Comparison of ENCODE assay signal across 13 cellular contexts in the genomic region with DNA sequence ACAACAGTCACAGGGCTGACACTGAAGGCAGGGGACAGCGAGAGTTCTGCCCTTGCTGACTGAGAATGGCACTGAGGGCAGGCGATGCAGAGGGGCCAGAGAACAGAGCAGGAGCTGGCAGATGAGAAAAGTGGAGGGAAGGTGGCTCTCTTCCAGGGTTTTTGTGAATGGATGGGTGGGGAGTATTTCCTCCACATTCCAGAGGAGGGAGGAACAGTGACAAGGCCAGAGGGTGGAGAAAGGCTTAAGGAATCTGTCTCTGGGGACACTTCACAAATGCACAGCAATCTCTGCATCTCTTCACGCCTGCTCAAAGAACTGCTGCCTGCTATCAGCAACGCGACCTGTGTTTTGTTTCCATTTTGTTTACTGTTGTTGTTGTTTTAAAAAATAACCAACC.
DNase-seq lines count a peak whose midpoint lies in the region; ATAC-seq, FAIRE-seq and TF ChIP-seq lines count a peak whose summit lies in the region.
"Had no signal": no experiment of that assay in that cellular context is flagged by ENCODE, and none has a peak within 500 bp of the region (broad histone marks: within the 10 kb centered on the region; RNA-seq: fewer than 3 reads in every experiment).

No MANE protein-coding gene starts in this region.

- no peaks in the 10 kb centered on the region; the same call in 1 of the 2 replicates for H3K79me1 ChIP-seq in H1 (ENCODE audit: low read depth, low read length)

- CTCF ChIA-PET in H1 (lab: Charles Lee; ENCODE audit: partially characterized antibody) = interaction anchor here (0.6 to 1.0 kb wide), 4 partner anchors 9 to 167 kb away, joined by 3 to 4 read pairs (median 3); no protein-coding TSS in a partner anchor

- no peak overlapping the region for H2BK120ac ChIP-seq in H1 (replicated peaks; ENCODE audit: low read depth, low read length)

- no peak overlapping the region for H3K23ac ChIP-seq in H1 (ENCODE audit: insufficient read length)

- ATAC-seq in lower lobe of right lung = peak; percentile 68 to 79
- ATAC-seq in GM19463 (IDR thresholded peaks at IDR 0.05; ENCODE audit: unreplicated experiment) = no peak

- H2AFZ ChIP-seq in H1 (ENCODE audit: low read length) = no peak overlapping the region

- peak; percentile 29 for DNase-seq in ACHN
- peak; percentile 64 for DNase-seq in HTR-8/SVneo (ENCODE audit: insufficient read length, low spot score)
- no peak for DNase-seq in H1 (ENCODE audit: low read depth in 1 of 2, low spot score in 2 of 2)
- no peak for DNase-seq in lower lobe of right lung
- no peak for DNase-seq in DMS79 (lab: John Stamatoyannopoulos, UW)
- no peak for DNase-seq in midbrain (lab: John Stamatoyannopoulos, UW)
- no peak for DNase-seq in activated CD4-positive, alpha-beta T cell treated with anti-CD3 and anti-CD28 coated beads, Interleukin-2, amount 10 ng/mL, durations not matched to agents 24 days and 14 days
- DNase-seq: activated B cell treated with CpG ODN at 0.5 μM for 24 hours; activated naive CD8-positive, alpha-beta T cell treated with anti-CD3 and anti-CD28 coated beads, Interleukin-2, amount 10 ng/mL, durations not matched to agents 7 days and 5 days; NCI-H1105 treated with DMSO at 0.1 percent for 48 hours had no signal

- WGBS in H1 (ENCODE audit: extremely low coverage in 1 of 2, insufficient coverage in 1 of 2, insufficient read length in 1 of 2, insufficient replicate concordance in 2 of 2, low coverage in 1 of 2, low lambda C conversion rate in 2 of 2, missing lambda C conversion rate in 1 of 2), 2 experiments = 49% methylated on average over 5 of the region's 5 CpGs; no CpG with 5 or more reads in 1 of the 2 experiments

- TF ChIP-seq POLR2A in H1 (IDR thresholded peaks at IDR 0.05; ENCODE audit: control extremely low read depth in 1 of 2, low read depth in 2 of 2, low read length in 2 of 2) = no peak

- no peak overlapping the region for H3K9ac ChIP-seq in H1 (replicated peaks in 1 of 4; ENCODE audit: extremely low read depth in 1 of 4, low read depth in 3 of 4, low read length in 3 of 4)

- no peak for TF ChIP-seq EP300 in H1 (IDR thresholded peaks at IDR 0.05; ENCODE audit: borderline replicate concordance in 1 of 2, low read depth in 2 of 2, low read length in 2 of 2)

- H4K8ac ChIP-seq in H1 (ENCODE audit: extremely low read depth, insufficient read depth, low read length) = no peak overlapping the region

- POLR2A ChIA-PET in H1 (lab: Charles Lee; ENCODE audit: partially characterized antibody) = no interaction called here

- intact Hi-C loops in lower lobe of right lung (cut with DNase I) = no loop called here
- intact Hi-C loops in activated CD4-positive, alpha-beta T cell treated with anti-CD3 and anti-CD28 coated beads, Interleukin-2, amount 10 ng/mL, durations not matched to agents 24 days and 14 days (cut with micrococcal nuclease) = no loop called here

- peaks cover 3% of the 10 kb centered on the region for H3K27me3 Mint-ChIP-seq in activated CD4-positive, alpha-beta T cell treated with anti-CD3 and anti-CD28 coated beads, Interleukin-2, amount 10 ng/mL, durations not matched to agents 24 days and 14 days

- H2AK5ac ChIP-seq in H1 (ENCODE audit: low read depth, low read length) = 0 out of 2 replicates have a peak overlapping the region, but pooled peaks have one; percentile 28

- H3K27me3 ChIP-seq in H1 (replicated peaks in 1 of 4; ENCODE audit: control insufficient read depth in 3 of 4, extremely low read depth in 1 of 4, insufficient read depth in 3 of 4, low read length in 3 of 4) = no peaks in the 10 kb centered on the region
- no peaks in the 10 kb centered on the region for H3K27me3 ChIP-seq in lower lobe of right lung (ENCODE audit: low read depth)

- no peak overlapping the region for H3K27ac ChIP-seq in H1 (ENCODE audit: low read depth, low read length)
- H3K27ac ChIP-seq in lower lobe of right lung = no peak overlapping the region

- peaks cover 3 to 4% of the 10 kb centered on the region in 2 experiments for H4K20me1 ChIP-seq in H1 (replicated peaks in 1 of 2; ENCODE audit: control insufficient read depth in 1 of 2, insufficient read depth in 2 of 2, low read length in 2 of 2)

- no peaks in the 10 kb centered on the region for H3K9me3 Mint-ChIP-seq in activated CD4-positive, alpha-beta T cell treated with anti-CD3 and anti-CD28 coated beads, Interleukin-2, amount 10 ng/mL, durations not matched to agents 24 days and 14 days
- H3K9me3 Mint-ChIP-seq: activated B cell treated with CpG ODN at 0.5 μM for 24 hours; activated naive CD8-positive, alpha-beta T cell treated with anti-CD3 and anti-CD28 coated beads, Interleukin-2, amount 10 ng/mL, durations not matched to agents 7 days and 5 days had no signal

- peak overlapping the region; percentile 41; the same call in 1 of the 2 replicates for H2BK12ac ChIP-seq in H1 (ENCODE audit: low read depth, low read length)

- H4K5ac ChIP-seq in H1 (ENCODE audit: insufficient read length, low read depth, low read length) = no peak overlapping the region

- no peaks in the 10 kb centered on the region for H3K79me2 ChIP-seq in H1 (ENCODE audit: control insufficient read depth in 1 of 2, insufficient read depth in 2 of 2, low read length in 2 of 2)

- peak overlapping the region; percentile 67; the same call in 1 of the 2 replicates for H2BK15ac ChIP-seq in H1 (ENCODE audit: low read length)

- H3K9me3 ChIP-seq in H1 (ENCODE audit: insufficient read depth in 2 of 2, low read depth in 1 of 2, low read length in 1 of 2) (no peaks in the 10 kb centered on the region), lower lobe of right lung (no peaks in the 10 kb centered on the region)

- FAIRE-seq in HTR-8/SVneo (lab: Jason Lieb, UNC) (no peak), H1 (lab: Jason Lieb, UNC) (peak; percentile 74)
- FAIRE-seq: GM12891 had no signal

- TF ChIP-seq RAD21 in H1 (IDR thresholded peaks at IDR 0.05 in 1 of 2, conservative IDR thresholded peaks at IDR 0.05 in 1 of 2; ENCODE audit: low read depth in 2 of 2, low read length in 2 of 2) = peak; percentile 3 to 15; a peak in 2 of 4 replicates

- in situ Hi-C loops in ACHN (cut with HindIII; ENCODE audit: low pct_ligation_motif_present, low pct_unique_long_range_greater_than_20kb, low sequenced_read_pairs) = no loop called here

- H3K56ac ChIP-seq in H1 (replicated peaks; ENCODE audit: insufficient read length, low read depth, low read length) = no peak overlapping the region

- no peak overlapping the region for H3K27ac Mint-ChIP-seq in activated CD4-positive, alpha-beta T cell treated with anti-CD3 and anti-CD28 coated beads, Interleukin-2, amount 10 ng/mL, durations not matched to agents 24 days and 14 days
- H3K27ac Mint-ChIP-seq: activated B cell treated with CpG ODN at 0.5 μM for 24 hours; activated naive CD8-positive, alpha-beta T cell treated with anti-CD3 and anti-CD28 coated beads, Interleukin-2, amount 10 ng/mL, durations not matched to agents 7 days and 5 days; B cell had no signal

- no peak overlapping the region for H3K4me3 Mint-ChIP-seq in activated CD4-positive, alpha-beta T cell treated with anti-CD3 and anti-CD28 coated beads, Interleukin-2, amount 10 ng/mL, durations not matched to agents 24 days and 14 days
- H3K4me3 Mint-ChIP-seq: activated B cell treated with CpG ODN at 0.5 μM for 24 hours; activated naive CD8-positive, alpha-beta T cell treated with anti-CD3 and anti-CD28 coated beads, Interleukin-2, amount 10 ng/mL, durations not matched to agents 7 days and 5 days; B cell had no signal

- H3K4me3 ChIP-seq in H1 (ENCODE audit: extremely low read depth in 1 of 4, insufficient read depth in 2 of 4, low read depth in 3 of 4, low read length in 4 of 4) = no peak overlapping the region
- H3K4me3 ChIP-seq in lower lobe of right lung = no peak overlapping the region

- no peaks in the 10 kb centered on the region for H3K36me3 Mint-ChIP-seq in activated CD4-positive, alpha-beta T cell treated with anti-CD3 and anti-CD28 coated beads, Interleukin-2, amount 10 ng/mL, durations not matched to agents 24 days and 14 days (ENCODE audit: low read depth)
- H3K36me3 Mint-ChIP-seq: activated naive CD8-positive, alpha-beta T cell treated with anti-CD3 and anti-CD28 coated beads, Interleukin-2, amount 10 ng/mL, durations not matched to agents 7 days and 5 days had no signal

- H3K4me1 Mint-ChIP-seq in activated CD4-positive, alpha-beta T cell treated with anti-CD3 and anti-CD28 coated beads, Interleukin-2, amount 10 ng/mL, durations not matched to agents 24 days and 14 days = no peaks in the 10 kb centered on the region
- H3K4me1 Mint-ChIP-seq: activated B cell treated with CpG ODN at 0.5 μM for 24 hours; activated naive CD8-positive, alpha-beta T cell treated with anti-CD3 and anti-CD28 coated beads, Interleukin-2, amount 10 ng/mL, durations not matched to agents 7 days and 5 days; B cell had no signal

- H3K23me2 ChIP-seq in H1 (ENCODE audit: low read depth, low read length) = no peaks in the 10 kb centered on the region

- H3K18ac ChIP-seq in H1 (ENCODE audit: extremely low read depth, low read length) = 0 out of 2 replicates have a peak overlapping the region, but pooled peaks have one; percentile 83

- no peak overlapping the region for H3K14ac ChIP-seq in H1 (ENCODE audit: insufficient read length)

- H3K4me1 ChIP-seq in H1 (replicated peaks in 1 of 4; ENCODE audit: control insufficient read depth in 3 of 4, insufficient read depth in 4 of 4, low read length in 3 of 4) (peaks cover 6 to 17% (median 11%) of the 10 kb centered on the region in 4 experiments; a peak in 6 of 7 replicates), lower lobe of right lung (peaks cover 51% of the 10 kb centered on the region)

- TF ChIP-seq CTCF in H1 (IDR thresholded peaks at IDR 0.05; ENCODE audit: control extremely low read depth in 1 of 3, insufficient read depth in 1 of 3, low read depth in 1 of 3, low read length in 3 of 3) = no peak
- TF ChIP-seq CTCF in lower lobe of right lung (IDR thresholded peaks at IDR 0.05) = no peak

- H2BK20ac ChIP-seq in H1 (ENCODE audit: low read length) = no peak overlapping the region

- no peak overlapping the region for H3K4ac ChIP-seq in H1 (replicated peaks; ENCODE audit: insufficient read length, low read depth, low read length)

- no peak overlapping the region for H4K91ac ChIP-seq in H1 (replicated peaks; ENCODE audit: insufficient read length, low read length)

- H3K36me3 ChIP-seq in H1 (ENCODE audit: control insufficient read depth in 2 of 4, insufficient read depth in 4 of 4, low read length in 3 of 4) (peaks cover 0 to 4% (median 0%) of the 10 kb centered on the region in 4 experiments; a peak in 1 of 8 replicates), lower lobe of right lung (no peaks in the 10 kb centered on the region)

- peak overlapping the region; percentile 17; the same call in 1 of the 2 replicates for H2BK5ac ChIP-seq in H1 (ENCODE audit: low read depth, low read length)

- H3K4me2 ChIP-seq in H1 (ENCODE audit: insufficient read depth in 1 of 2, low read depth in 2 of 2, low read length in 2 of 2) = peak overlapping the region; percentile 11 to 37; a peak in 2 of 4 replicates

TF ChIP-seq in H1, 55 proteins besides CTCF, POLR2A, EP300 and RAD21 (continues in another document):
- TF ChIP-seq SUZ12 (IDR thresholded peaks at IDR 0.05; ENCODE audit: low read length) (no peak), TEAD4 (IDR thresholded peaks at IDR 0.05; ENCODE audit: low read depth, low read length) (peak; percentile 95)

Comparison
In these comparisons a context has a peak if more than half of its experiments do, and no peak if none do; other contexts are left out.
1. DNase-seq: peak in ACHN (single experiment) and HTR-8/SVneo (single experiment); none in H1 (0 of 2), lower lobe of right lung (single experiment), DMS79 (single experiment), midbrain (single experiment) and activated CD4-positive, alpha-beta T cell treated with anti-CD3 and anti-CD28 coated beads, Interleukin-2, amount 10 ng/mL, durations not matched to agents 24 days and 14 days (single experiment).